Comparison of ENCODE assay signal across 16 cellular contexts in genomic region chr7:151756866-151757265, GRCh38.
DNase-seq lines count a peak whose midpoint lies in the region; ATAC-seq and TF ChIP-seq lines count a peak whose summit lies in the region.
"Had no signal": no experiment of that assay in that cellular context is flagged by ENCODE, and none has a peak within 500 bp of the region (broad histone marks: within the 10 kb centered on the region; RNA-seq: fewer than 3 reads in every experiment).

No MANE protein-coding gene starts in this region.

- H3K9me3 Mint-ChIP-seq in activated CD4-positive, alpha-beta T cell treated with anti-CD3 and anti-CD28 coated beads for 36 hours (ENCODE audit: low read depth), result no peaks in the 10 kb centered on the region
- H3K9me3 Mint-ChIP-seq in activated B cell treated with CpG ODN at 0.5 μM for 24 hours, result peaks cover 4% of the 10 kb centered on the region
- peaks cover 0 to 4% of the 10 kb centered on the region in 2 donors for H3K9me3 Mint-ChIP-seq in stimulated activated naive CD8-positive, alpha-beta T cell treated with anti-CD3 and anti-CD28 coated beads, Interleukin-15, amount 100 ng/mL, for 72 hours

- H3K27me3 ChIP-seq in gastroesophageal sphincter, result no peaks in the 10 kb centered on the region

- POLR2A ChIA-PET in activated CD4-positive, alpha-beta T cell treated with anti-CD3 and anti-CD28 coated beads for 36 hours (lab: Charles Lee), result interaction anchor here (0.6 kb wide), 2 partner anchors 402 to 405 kb away, joined by 3 to 4 read pairs; no protein-coding TSS in a partner anchor
- POLR2A ChIA-PET in activated B cell treated with CpG ODN at 0.5 μM for 24 hours (lab: Charles Lee), result no interaction called here

- peak overlapping the region; percentile 88 for H3K27ac Mint-ChIP-seq in activated CD4-positive, alpha-beta T cell treated with anti-CD3 and anti-CD28 coated beads for 36 hours
- peak overlapping the region; percentile 35 for H3K27ac Mint-ChIP-seq in activated B cell treated with CpG ODN at 0.5 μM for 24 hours
- H3K27ac Mint-ChIP-seq in stimulated activated naive CD8-positive, alpha-beta T cell treated with anti-CD3 and anti-CD28 coated beads, Interleukin-15, amount 100 ng/mL, for 72 hours, result peak overlapping the region in 1 of 2 donors; percentile 86

- no peak overlapping the region for H3K4me3 ChIP-seq in gastroesophageal sphincter
- H3K4me3 ChIP-seq: SK-N-MC had no signal

- H3K4me1 ChIP-seq in gastroesophageal sphincter, result peaks cover 6 to 63% (median 47%) of the 10 kb centered on the region in 3 donors

- no peak for DNase-seq in activated CD4-positive, alpha-beta T cell treated with anti-CD3 and anti-CD28 coated beads for 36 hours
- no peak for DNase-seq in activated CD4-positive, alpha-beta T cell treated with anti-CD3 and anti-CD28 coated beads for 48 hours
- DNase-seq in activated B cell treated with CpG ODN at 0.5 μM for 24 hours (no peak), NAMALWA (ENCODE audit: low spot score) (no peak), NCI-H748 (lab: John Stamatoyannopoulos, UW; ENCODE audit: unreplicated experiment) (no peak)
- DNase-seq in stimulated activated naive CD8-positive, alpha-beta T cell treated with anti-CD3 and anti-CD28 coated beads, Interleukin-15, amount 100 ng/mL, for 72 hours, result no peak
- DNase-seq: activated CD8-positive, alpha-beta memory T cell treated with anti-CD3 and anti-CD28 coated beads, Interleukin-2, amount 10 ng/mL, durations not matched to agents 7 days and 5 days; COR-L47; glutamatergic neuron; Karpas-422; NCI-H1436; NCI-H510A had no signal

- no peak overlapping the region for H3K4me3 Mint-ChIP-seq in activated CD4-positive, alpha-beta T cell treated with anti-CD3 and anti-CD28 coated beads for 36 hours
- no peak overlapping the region for H3K4me3 Mint-ChIP-seq in activated B cell treated with CpG ODN at 0.5 μM for 24 hours
- H3K4me3 Mint-ChIP-seq in stimulated activated naive CD8-positive, alpha-beta T cell treated with anti-CD3 and anti-CD28 coated beads, Interleukin-15, amount 100 ng/mL, for 72 hours, result peak overlapping the region; percentile 67 to 86
- H3K4me3 Mint-ChIP-seq: activated CD8-positive, alpha-beta memory T cell treated with anti-CD3 and anti-CD28 coated beads, Interleukin-2, amount 10 ng/mL, durations not matched to agents 7 days and 5 days; memory B cell had no signal

- intact Hi-C loops in activated CD4-positive, alpha-beta T cell treated with anti-CD3 and anti-CD28 coated beads for 36 hours (cut with DNase I, micrococcal nuclease), result loop anchor here (2.0 to 10.0 kb wide), 4 partner anchors 238 to 405 kb away; partner anchors contain the start of gene RHEB (in 2 of the 2)
- intact Hi-C loops in activated B cell treated with CpG ODN at 0.5 μM for 24 hours (cut with micrococcal nuclease), result no loop called here

- H3K27ac ChIP-seq in gastroesophageal sphincter, result peak overlapping the region in 3 of 4 donors; percentile 82 to 93 (median 93)
- H3K27ac ChIP-seq: SK-N-MC had no signal

- H3K36me3 ChIP-seq in gastroesophageal sphincter, result no peaks in the 10 kb centered on the region

- H3K4me1 Mint-ChIP-seq in activated CD4-positive, alpha-beta T cell treated with anti-CD3 and anti-CD28 coated beads for 36 hours, result peaks cover 25% of the 10 kb centered on the region
- peaks cover 11% of the 10 kb centered on the region for H3K4me1 Mint-ChIP-seq in activated B cell treated with CpG ODN at 0.5 μM for 24 hours
- H3K4me1 Mint-ChIP-seq in stimulated activated naive CD8-positive, alpha-beta T cell treated with anti-CD3 and anti-CD28 coated beads, Interleukin-15, amount 100 ng/mL, for 72 hours, result peaks cover 38% of the 10 kb centered on the region

- CTCF ChIA-PET in activated CD4-positive, alpha-beta T cell treated with anti-CD3 and anti-CD28 coated beads for 36 hours (lab: Charles Lee), result interaction anchor here (0.7 to 4.1 kb wide), 12 partner anchors 8 to 633 kb away, joined by 3 to 25 read pairs (median 4); no protein-coding TSS in a partner anchor
- CTCF ChIA-PET in activated B cell treated with CpG ODN at 0.5 μM for 24 hours (lab: Charles Lee), result interaction anchor here (1.2 to 4.7 kb wide), 4 partner anchors 124 to 389 kb away, joined by 3 to 26 read pairs (median 12); no protein-coding TSS in a partner anchor

- H3K27me3 Mint-ChIP-seq in activated CD4-positive, alpha-beta T cell treated with anti-CD3 and anti-CD28 coated beads for 36 hours, result no peaks in the 10 kb centered on the region
- no peaks in the 10 kb centered on the region for H3K27me3 Mint-ChIP-seq in activated B cell treated with CpG ODN at 0.5 μM for 24 hours
- no peaks in the 10 kb centered on the region for H3K27me3 Mint-ChIP-seq in stimulated activated naive CD8-positive, alpha-beta T cell treated with anti-CD3 and anti-CD28 coated beads, Interleukin-15, amount 100 ng/mL, for 72 hours
- H3K27me3 Mint-ChIP-seq: activated CD8-positive, alpha-beta memory T cell treated with anti-CD3 and anti-CD28 coated beads, Interleukin-2, amount 10 ng/mL, durations not matched to agents 7 days and 5 days; memory B cell had no signal

- TF ChIP-seq CTCF in activated B cell treated with CpG ODN at 0.5 μM for 24 hours (IDR thresholded peaks at IDR 0.05) (no peak), gastroesophageal sphincter (IDR thresholded peaks at IDR 0.05) (no peak)

- no peak for TF ChIP-seq POLR2A in gastroesophageal sphincter (IDR thresholded peaks at IDR 0.05)

- no peak for TF ChIP-seq EP300 in gastroesophageal sphincter (IDR thresholded peaks at IDR 0.05)

- H3K9me3 ChIP-seq in gastroesophageal sphincter, result no peaks in the 10 kb centered on the region

- no peak for ATAC-seq in activated CD4-positive, alpha-beta T cell treated with anti-CD3 and anti-CD28 coated beads for 36 hours
- no peak for ATAC-seq in activated B cell treated with CpG ODN at 0.5 μM for 24 hours (ENCODE audit: low read depth)
- no peak for ATAC-seq in gastroesophageal sphincter
- ATAC-seq in stimulated activated naive CD8-positive, alpha-beta T cell treated with anti-CD3 and anti-CD28 coated beads, Interleukin-15, amount 100 ng/mL, for 72 hours, result no peak
- ATAC-seq in HG02884 (IDR thresholded peaks at IDR 0.05; ENCODE audit: unreplicated experiment), result no peak

- peaks cover 3% of the 10 kb centered on the region for H3K36me3 Mint-ChIP-seq in activated CD4-positive, alpha-beta T cell treated with anti-CD3 and anti-CD28 coated beads for 36 hours (ENCODE audit: low read depth)
- H3K36me3 Mint-ChIP-seq in activated B cell treated with CpG ODN at 0.5 μM for 24 hours (ENCODE audit: low read depth), result peaks cover 6% of the 10 kb centered on the region
- H3K36me3 Mint-ChIP-seq: activated CD8-positive, alpha-beta memory T cell treated with anti-CD3 and anti-CD28 coated beads, Interleukin-2, amount 10 ng/mL, durations not matched to agents 7 days and 5 days had no signal

- 70% methylated on average over 7 of the region's 13 CpGs; no CpG with 5 or more reads in 1 of the 2 donors for WGBS in gastroesophageal sphincter (ENCODE audit: low coverage in 1 of 2), 2 donors

Comparison
In these comparisons a context has a peak if more than half of its experiments do, and no peak if none do; other contexts are left out.
1. H3K4me3 Mint-ChIP-seq: peak in stimulated activated naive CD8-positive, alpha-beta T cell treated with anti-CD3 and anti-CD28 coated beads, Interleukin-15, amount 100 ng/mL, for 72 hours (2 of 2); none in activated CD4-positive, alpha-beta T cell treated with anti-CD3 and anti-CD28 coated beads for 36 hours (single experiment) and activated B cell treated with CpG ODN at 0.5 μM for 24 hours (single experiment).